19 cellular contexts compared by ENCODE assay signal in genomic region chr10:46995234-46995633, GRCh38.
DNase-seq lines count a peak whose midpoint lies in the region; FAIRE-seq and TF ChIP-seq lines count a peak whose summit lies in the region.
"Had no signal": no experiment of that assay in that cellular context is flagged by ENCODE, and none has a peak within 500 bp of the region (broad histone marks: within the 10 kb centered on the region; RNA-seq: fewer than 3 reads in every experiment).

No MANE protein-coding gene starts in this region.

- no CpG with 5 or more reads among the region's 2 CpGs for WGBS in mesendoderm (ENCODE audit: extremely low coverage, insufficient coverage, low lambda C conversion rate)

- no peaks in the 10 kb centered on the region for H3K9me3 Mint-ChIP-seq in astrocyte (ENCODE audit: unreplicated experiment)

- POLR2A ChIA-PET in HEK293T (lab: Yijun Ruan, JAX), result no interaction called here

- H3K23ac ChIP-seq in mesendoderm (ENCODE audit: low read length), result no peak overlapping the region

- H2BK120ac ChIP-seq in mesendoderm (ENCODE audit: low read depth, low read length), result no peak overlapping the region

- H4K5ac ChIP-seq in mesendoderm (ENCODE audit: low read length), result no peak overlapping the region

- TF ChIP-seq CTCF in astrocyte (IDR thresholded peaks at IDR 0.05; ENCODE audit: insufficient read depth, low read depth, low read length) (peak; percentile 16), Peyer's patch (IDR thresholded peaks at IDR 0.05) (no peak)

- no peak overlapping the region for H3K27ac ChIP-seq in astrocyte (ENCODE audit: low read depth, low read length)
- no peak overlapping the region for H3K27ac ChIP-seq in mesendoderm (ENCODE audit: low read depth, low read length)
- H3K27ac ChIP-seq in Peyer's patch, result no peak overlapping the region
- H3K27ac ChIP-seq: skin epidermis had no signal

- H2BK5ac ChIP-seq in mesendoderm (ENCODE audit: low read length), result no peak overlapping the region

- no peak overlapping the region for H2AFZ ChIP-seq in astrocyte (ENCODE audit: low read depth, low read length)

- H3K4me3 Mint-ChIP-seq in astrocyte (ENCODE audit: unreplicated experiment), result no peak overlapping the region
- H3K4me3 Mint-ChIP-seq: activated CD8-positive, alpha-beta memory T cell treated with anti-CD3 and anti-CD28 coated beads, Interleukin-2, amount 10 ng/mL, durations not matched to agents 7 days and 5 days; B cell; naive thymus-derived CD8-positive, alpha-beta T cell; T-helper 2 cell treated with Interferon-gamma antibody and Interleukin-4, amounts not matched to agents 5 μg/mL and 100 μg/mL, for 36 hours had no signal

- CTCF ChIA-PET in HEK293T (lab: Yijun Ruan, JAX), result no interaction called here

- TF ChIP-seq POLR2A in Peyer's patch (IDR thresholded peaks at IDR 0.05), result no peak

- H2BK15ac ChIP-seq in mesendoderm (replicated peaks; ENCODE audit: low read depth), result no peak overlapping the region

- H4K8ac ChIP-seq in mesendoderm (ENCODE audit: low read depth, low read length), result no peak overlapping the region

- no peaks in the 10 kb centered on the region for H3K27me3 ChIP-seq in astrocyte (ENCODE audit: insufficient read depth, low read length)
- H3K27me3 ChIP-seq in mesendoderm (ENCODE audit: insufficient read depth, low read length, poor library complexity), result no peaks in the 10 kb centered on the region
- H3K27me3 ChIP-seq in Peyer's patch, result no peaks in the 10 kb centered on the region

- no peaks in the 10 kb centered on the region for H3K79me2 ChIP-seq in astrocyte (ENCODE audit: insufficient read depth, low read length)
- H3K79me2 ChIP-seq in mesendoderm (ENCODE audit: control insufficient read depth, insufficient read depth, low read length), result no peaks in the 10 kb centered on the region

- no peak overlapping the region for H3K4ac ChIP-seq in mesendoderm (ENCODE audit: low read depth, low read length)

- H3K9ac ChIP-seq in astrocyte (ENCODE audit: low read length), result no peak overlapping the region
- no peak overlapping the region for H3K9ac ChIP-seq in mesendoderm (ENCODE audit: low read length)

- H4K20me1 ChIP-seq in astrocyte (ENCODE audit: insufficient read depth, low read length), result no peaks in the 10 kb centered on the region

- H3K4me3 ChIP-seq in astrocyte (ENCODE audit: insufficient read depth, low read depth, low read length), result no peak overlapping the region
- H3K4me3 ChIP-seq in mesendoderm (ENCODE audit: low read length), result no peak overlapping the region
- H3K4me3 ChIP-seq in Peyer's patch, result no peak overlapping the region
- H3K4me3 ChIP-seq: skin epidermis had no signal

- no peaks in the 10 kb centered on the region for H3K27me3 Mint-ChIP-seq in astrocyte (ENCODE audit: low read depth, unreplicated experiment)

- H3K36me3 ChIP-seq in astrocyte (ENCODE audit: insufficient read depth, low read length), result no peaks in the 10 kb centered on the region
- no peaks in the 10 kb centered on the region for H3K36me3 ChIP-seq in mesendoderm (ENCODE audit: control insufficient read depth, insufficient read depth, low read length)
- H3K36me3 ChIP-seq in Peyer's patch, result no peaks in the 10 kb centered on the region

- peaks cover 2% of the 10 kb centered on the region for H3K4me1 Mint-ChIP-seq in astrocyte (ENCODE audit: low read depth, unreplicated experiment)
- H3K4me1 Mint-ChIP-seq: activated CD8-positive, alpha-beta memory T cell treated with anti-CD3 and anti-CD28 coated beads, Interleukin-2, amount 10 ng/mL, durations not matched to agents 7 days and 5 days; B cell; naive thymus-derived CD8-positive, alpha-beta T cell had no signal

- no peak overlapping the region for H3K56ac ChIP-seq in mesendoderm (ENCODE audit: low read length)

- H2AK5ac ChIP-seq in mesendoderm (ENCODE audit: low read length), result no peak overlapping the region

- H3K4me1 ChIP-seq in astrocyte (ENCODE audit: insufficient read depth, low read length) (no peaks in the 10 kb centered on the region), mesendoderm (ENCODE audit: control insufficient read depth, low read depth, low read length) (no peaks in the 10 kb centered on the region), Peyer's patch (no peaks in the 10 kb centered on the region)

- no peak overlapping the region for H3K18ac ChIP-seq in mesendoderm (ENCODE audit: low read length)

- DNase-seq in DMS114 treated with DMSO at 0.1 percent for 48 hours (lab: John Stamatoyannopoulos, UW; ENCODE audit: unreplicated experiment) (peak; percentile 3), HEK293T (ENCODE audit: extremely low spot score) (no peak), astrocyte (ENCODE audit: low read depth) (no peak), mesendoderm (peak; percentile 62), NCI-H1694 treated with DMSO at 0.1 percent for 48 hours (lab: John Stamatoyannopoulos, UW) (no peak), globus pallidus (ENCODE audit: low spot score) (no peak), Peyer's patch (no peak)
- DNase-seq: activated CD8-positive, alpha-beta memory T cell treated with anti-CD3 and anti-CD28 coated beads, Interleukin-2, amount 10 ng/mL, durations not matched to agents 7 days and 5 days; cerebellar nuclear complex; hippocampal formation; mesenchymal stem cell; naive thymus-derived CD8-positive, alpha-beta T cell; NCI-H187 treated with DMSO at 0.1 percent for 48 hours; stimulated activated CD4-positive, alpha-beta T cell treated with anti-CD3 and anti-CD28 coated beads, Interleukin-4, amount 100 ng/mL, for 4 hours had no signal

- no peak for FAIRE-seq in astrocyte (lab: Jason Lieb, UNC)
- FAIRE-seq: HepG2, urothelium cell line had no signal

- H3K4me2 ChIP-seq in astrocyte (ENCODE audit: low read length) (no peak overlapping the region), mesendoderm (ENCODE audit: low read length) (no peak overlapping the region)

- H3K9me3 ChIP-seq in astrocyte (ENCODE audit: insufficient read depth, low read depth, low read length), result no peaks in the 10 kb centered on the region
- H3K9me3 ChIP-seq in Peyer's patch, result no peaks in the 10 kb centered on the region

- no peaks in the 10 kb centered on the region for H3K79me1 ChIP-seq in mesendoderm (ENCODE audit: low read length)

- no peaks in the 10 kb centered on the region for H3K36me3 Mint-ChIP-seq in astrocyte (ENCODE audit: low read depth, unreplicated experiment)
- H3K36me3 Mint-ChIP-seq: activated CD8-positive, alpha-beta memory T cell treated with anti-CD3 and anti-CD28 coated beads, Interleukin-2, amount 10 ng/mL, durations not matched to agents 7 days and 5 days had no signal

- H3K27ac Mint-ChIP-seq in astrocyte (ENCODE audit: unreplicated experiment), result no peak overlapping the region
- H3K27ac Mint-ChIP-seq: activated CD8-positive, alpha-beta memory T cell treated with anti-CD3 and anti-CD28 coated beads, Interleukin-2, amount 10 ng/mL, durations not matched to agents 7 days and 5 days; B cell; naive thymus-derived CD8-positive, alpha-beta T cell; T-helper 2 cell treated with Interferon-gamma antibody and Interleukin-4, amounts not matched to agents 5 μg/mL and 100 μg/mL, for 36 hours had no signal

TF ChIP-seq in HEK293T, 16 proteins besides CTCF, POLR2A, EP300 and RAD21:
- TF ChIP-seq NFRKB (IDR thresholded peaks at IDR 0.05), result no peak
- peak; percentile 65 for TF ChIP-seq ZNF384 (IDR thresholded peaks at IDR 0.05)

Comparison
In these comparisons a context has a peak if more than half of its experiments do, and no peak if none do; other contexts are left out.
1. DNase-seq: peak in DMS114 treated with DMSO at 0.1 percent for 48 hours (single experiment) and mesendoderm (single experiment); none in HEK293T (single experiment), astrocyte (single experiment), NCI-H1694 treated with DMSO at 0.1 percent for 48 hours (single experiment), globus pallidus (single experiment) and Peyer's patch (0 of 3).